2 cellular contexts compared by ENCODE assay signal in the genomic region with DNA sequence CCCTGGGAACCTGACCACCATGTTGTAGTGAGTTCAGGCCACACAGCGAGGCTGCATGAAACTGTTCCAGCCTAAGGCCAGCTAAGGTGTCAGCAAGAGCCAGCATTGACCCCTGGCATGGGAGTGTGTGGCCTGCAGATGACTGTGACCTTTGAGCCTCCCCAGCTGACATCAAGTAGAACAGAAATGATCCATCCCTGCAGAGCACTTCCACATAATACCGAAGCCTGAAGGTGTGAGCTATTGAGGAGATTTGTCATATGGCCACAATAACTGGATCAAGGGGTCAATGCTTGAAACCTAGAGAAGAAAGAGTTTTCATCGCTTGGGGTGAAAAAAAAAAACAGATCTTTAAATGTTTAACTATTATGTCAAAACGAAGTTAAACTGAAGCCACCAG.
TF ChIP-seq lines count a peak whose summit lies in the region.

No MANE protein-coding gene starts in this region.

TF ChIP-seq in H1, 55 proteins besides CTCF, POLR2A, EP300 and RAD21:
- TF ChIP-seq SIRT6 (IDR thresholded peaks at IDR 0.05; ENCODE audit: low read length) = no peak
- TF ChIP-seq, protein P1, sequence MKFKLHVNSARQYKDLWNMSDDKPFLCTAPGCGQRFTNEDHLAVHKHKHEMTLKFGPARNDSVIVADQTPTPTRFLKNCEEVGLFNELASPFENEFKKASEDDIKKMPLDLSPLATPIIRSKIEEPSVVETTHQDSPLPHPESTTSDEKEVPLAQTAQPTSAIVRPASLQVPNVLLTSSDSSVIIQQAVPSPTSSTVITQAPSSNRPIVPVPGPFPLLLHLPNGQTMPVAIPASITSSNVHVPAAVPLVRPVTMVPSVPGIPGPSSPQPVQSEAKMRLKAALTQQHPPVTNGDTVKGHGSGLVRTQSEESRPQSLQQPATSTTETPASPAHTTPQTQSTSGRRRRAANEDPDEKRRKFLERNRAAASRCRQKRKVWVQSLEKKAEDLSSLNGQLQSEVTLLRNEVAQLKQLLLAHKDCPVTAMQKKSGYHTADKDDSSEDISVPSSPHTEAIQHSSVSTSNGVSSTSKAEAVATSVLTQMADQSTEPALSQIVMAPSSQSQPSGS (IDR thresholded peaks at IDR 0.05; ENCODE audit: low read length) = no peak
- no peak for TF ChIP-seq SUZ12 (IDR thresholded peaks at IDR 0.05; ENCODE audit: low read length)
- no peak for TF ChIP-seq CEBPB (IDR thresholded peaks at IDR 0.05; ENCODE audit: low read depth, low read length)
- no peak for TF ChIP-seq TAF1 (IDR thresholded peaks at IDR 0.05; ENCODE audit: low read depth, low read length)
- TF ChIP-seq SAP30 (IDR thresholded peaks at IDR 0.05; ENCODE audit: insufficient read depth, insufficient replicate concordance, low read length) = no peak
- TF ChIP-seq JUND (IDR thresholded peaks at IDR 0.05; ENCODE audit: low read length) = no peak
- no peak for TF ChIP-seq CTBP2 (IDR thresholded peaks at IDR 0.05; ENCODE audit: borderline replicate concordance, insufficient read depth, insufficient read length, low read length)
- TF ChIP-seq TCF12 (IDR thresholded peaks at IDR 0.05; ENCODE audit: low read depth, low read length) = no peak
- TF ChIP-seq HDAC6 (IDR thresholded peaks at IDR 0.05; ENCODE audit: low read depth, low read length) = no peak

TF ChIP-seq in HepG2, 621 proteins besides CTCF, POLR2A, EP300 and RAD21:
- TF ChIP-seq NFE2L2 (IDR thresholded peaks at IDR 0.05; ENCODE audit: low read length) (no peak), ZNF331 (CRISPR knock-in tag; IDR thresholded peaks at IDR 0.05) (peak; percentile 97)
